In the genomic region with DNA sequence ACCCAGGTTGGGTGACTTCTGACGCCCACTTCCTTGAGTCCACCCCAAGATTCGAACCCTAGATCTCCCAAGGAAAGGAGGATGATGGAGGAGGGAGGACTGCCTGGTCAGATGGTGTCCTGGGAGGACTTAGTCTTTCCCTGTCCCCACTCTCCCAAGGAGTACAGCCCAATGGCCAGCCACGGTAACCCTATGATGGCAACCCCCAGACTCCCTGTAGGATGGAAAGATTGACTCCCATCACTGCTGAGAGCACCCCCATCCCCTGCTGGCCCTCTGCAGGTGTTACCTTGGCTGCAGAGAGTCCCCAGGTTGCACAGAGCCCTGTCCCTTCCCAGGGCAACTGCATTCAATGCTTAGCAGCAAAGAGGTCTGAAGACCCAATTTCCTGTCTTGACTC, we compare ENCODE assay signal across 2 cellular contexts.
TF ChIP-seq lines count a peak whose summit lies in the region.

No MANE protein-coding gene starts in this region.

TF ChIP-seq in H1, 55 proteins besides CTCF, POLR2A, EP300 and RAD21:
- TF ChIP-seq RBBP5 (IDR thresholded peaks at IDR 0.05; ENCODE audit: borderline replicate concordance, low read depth, low read length) (no peak), SIRT6 (IDR thresholded peaks at IDR 0.05; ENCODE audit: low read length) (no peak)

TF ChIP-seq in SK-N-SH treated with all-trans-retinoic acid at 6 μM for 48 hours, 23 proteins besides CTCF, POLR2A, EP300 and RAD21:
- TF ChIP-seq OSR1 (CRISPR knock-in tag; IDR thresholded peaks at IDR 0.05) = no peak
- TF ChIP-seq SNAI2 (CRISPR knock-in tag; IDR thresholded peaks at IDR 0.05) = no peak
- TF ChIP-seq, protein P1, sequence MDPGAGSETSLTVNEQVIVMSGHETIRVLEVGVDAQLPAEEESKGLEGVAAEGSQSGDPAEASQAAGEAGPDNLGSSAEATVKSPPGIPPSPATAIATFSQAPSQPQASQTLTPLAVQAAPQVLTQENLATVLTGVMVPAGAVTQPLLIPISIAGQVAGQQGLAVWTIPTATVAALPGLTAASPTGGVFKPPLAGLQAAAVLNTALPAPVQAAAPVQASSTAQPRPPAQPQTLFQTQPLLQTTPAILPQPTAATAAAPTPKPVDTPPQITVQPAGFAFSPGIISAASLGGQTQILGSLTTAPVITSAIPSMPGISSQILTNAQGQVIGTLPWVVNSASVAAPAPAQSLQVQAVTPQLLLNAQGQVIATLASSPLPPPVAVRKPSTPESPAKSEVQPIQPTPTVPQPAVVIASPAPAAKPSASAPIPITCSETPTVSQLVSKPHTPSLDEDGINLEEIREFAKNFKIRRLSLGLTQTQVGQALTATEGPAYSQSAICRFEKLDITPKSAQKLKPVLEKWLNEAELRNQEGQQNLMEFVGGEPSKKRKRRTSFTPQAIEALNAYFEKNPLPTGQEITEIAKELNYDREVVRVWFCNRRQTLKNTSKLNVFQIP (CRISPR knock-in tag; IDR thresholded peaks at IDR 0.05; ENCODE audit: borderline replicate concordance, low read depth) = no peak
- TF ChIP-seq ISL1 (CRISPR knock-in tag; IDR thresholded peaks at IDR 0.05) = no peak
- no peak for TF ChIP-seq PPARA (CRISPR knock-in tag; IDR thresholded peaks at IDR 0.05; ENCODE audit: borderline replicate concordance)
- no peak for TF ChIP-seq RARB (CRISPR knock-in tag; IDR thresholded peaks at IDR 0.05)
- TF ChIP-seq, protein P2, sequence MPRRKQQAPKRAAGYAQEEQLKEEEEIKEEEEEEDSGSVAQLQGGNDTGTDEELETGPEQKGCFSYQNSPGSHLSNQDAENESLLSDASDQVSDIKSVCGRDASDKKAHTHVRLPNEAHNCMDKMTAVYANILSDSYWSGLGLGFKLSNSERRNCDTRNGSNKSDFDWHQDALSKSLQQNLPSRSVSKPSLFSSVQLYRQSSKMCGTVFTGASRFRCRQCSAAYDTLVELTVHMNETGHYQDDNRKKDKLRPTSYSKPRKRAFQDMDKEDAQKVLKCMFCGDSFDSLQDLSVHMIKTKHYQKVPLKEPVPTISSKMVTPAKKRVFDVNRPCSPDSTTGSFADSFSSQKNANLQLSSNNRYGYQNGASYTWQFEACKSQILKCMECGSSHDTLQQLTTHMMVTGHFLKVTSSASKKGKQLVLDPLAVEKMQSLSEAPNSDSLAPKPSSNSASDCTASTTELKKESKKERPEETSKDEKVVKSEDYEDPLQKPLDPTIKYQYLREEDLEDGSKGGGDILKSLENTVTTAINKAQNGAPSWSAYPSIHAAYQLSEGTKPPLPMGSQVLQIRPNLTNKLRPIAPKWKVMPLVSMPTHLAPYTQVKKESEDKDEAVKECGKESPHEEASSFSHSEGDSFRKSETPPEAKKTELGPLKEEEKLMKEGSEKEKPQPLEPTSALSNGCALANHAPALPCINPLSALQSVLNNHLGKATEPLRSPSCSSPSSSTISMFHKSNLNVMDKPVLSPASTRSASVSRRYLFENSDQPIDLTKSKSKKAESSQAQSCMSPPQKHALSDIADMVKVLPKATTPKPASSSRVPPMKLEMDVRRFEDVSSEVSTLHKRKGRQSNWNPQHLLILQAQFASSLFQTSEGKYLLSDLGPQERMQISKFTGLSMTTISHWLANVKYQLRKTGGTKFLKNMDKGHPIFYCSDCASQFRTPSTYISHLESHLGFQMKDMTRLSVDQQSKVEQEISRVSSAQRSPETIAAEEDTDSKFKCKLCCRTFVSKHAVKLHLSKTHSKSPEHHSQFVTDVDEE (CRISPR knock-in tag; IDR thresholded peaks at IDR 0.05) = no peak
- TF ChIP-seq BACH2 (CRISPR knock-in tag; IDR thresholded peaks at IDR 0.05; ENCODE audit: borderline replicate concordance) = no peak
- no peak for TF ChIP-seq ZFP3 (CRISPR knock-in tag; IDR thresholded peaks at IDR 0.05)
- TF ChIP-seq ZFP30 (CRISPR knock-in tag; IDR thresholded peaks at IDR 0.05) = no peak
- TF ChIP-seq TCF4 (CRISPR knock-in tag; IDR thresholded peaks at IDR 0.05; ENCODE audit: borderline replicate concordance) = no peak
- no peak for TF ChIP-seq CSDC2 (CRISPR knock-in tag; IDR thresholded peaks at IDR 0.05)
- TF ChIP-seq ZNF565 (CRISPR knock-in tag; conservative IDR thresholded peaks at IDR 0.05; ENCODE audit: low read depth) = no peak
- TF ChIP-seq, protein P3, sequence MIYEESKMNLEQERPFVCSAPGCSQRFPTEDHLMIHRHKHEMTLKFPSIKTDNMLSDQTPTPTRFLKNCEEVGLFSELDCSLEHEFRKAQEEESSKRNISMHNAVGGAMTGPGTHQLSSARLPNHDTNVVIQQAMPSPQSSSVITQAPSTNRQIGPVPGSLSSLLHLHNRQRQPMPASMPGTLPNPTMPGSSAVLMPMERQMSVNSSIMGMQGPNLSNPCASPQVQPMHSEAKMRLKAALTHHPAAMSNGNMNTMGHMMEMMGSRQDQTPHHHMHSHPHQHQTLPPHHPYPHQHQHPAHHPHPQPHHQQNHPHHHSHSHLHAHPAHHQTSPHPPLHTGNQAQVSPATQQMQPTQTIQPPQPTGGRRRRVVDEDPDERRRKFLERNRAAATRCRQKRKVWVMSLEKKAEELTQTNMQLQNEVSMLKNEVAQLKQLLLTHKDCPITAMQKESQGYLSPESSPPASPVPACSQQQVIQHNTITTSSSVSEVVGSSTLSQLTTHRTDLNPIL (CRISPR knock-in tag; IDR thresholded peaks at IDR 0.05; ENCODE audit: low read depth) = no peak
- no peak for TF ChIP-seq PATZ1 (CRISPR knock-in tag; IDR thresholded peaks at IDR 0.05; ENCODE audit: borderline replicate concordance)
